ENCODE assay signal across 13 cellular contexts in the genomic region with DNA sequence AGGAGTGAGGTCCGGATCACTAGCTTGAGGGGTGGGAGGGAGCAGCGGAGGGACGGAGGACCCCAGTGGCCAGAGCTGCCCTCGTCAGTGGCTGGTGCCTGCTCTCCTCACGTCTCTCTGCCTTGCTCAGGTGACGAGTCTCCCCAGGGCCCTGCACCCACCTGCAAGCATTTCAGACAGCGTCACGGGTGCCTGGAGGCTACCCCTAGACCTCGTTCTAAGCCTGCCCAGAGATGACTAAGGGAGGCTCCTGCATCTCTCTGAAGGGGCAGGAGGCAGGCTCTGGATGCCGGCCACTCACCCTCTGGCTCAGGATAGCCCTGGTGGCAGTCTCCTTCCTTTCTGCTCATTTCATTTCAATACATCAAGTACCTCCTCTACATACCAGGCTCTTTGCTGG.
"Had no signal": no experiment of that assay in that cellular context is flagged by ENCODE, and none has a peak within 500 bp of the region (broad histone marks: within the 10 kb centered on the region; RNA-seq: fewer than 3 reads in every experiment).

No MANE protein-coding gene starts in this region.

- ATAC-seq: T-cell had no signal

- H3K4me3 ChIP-seq: neural progenitor cell, skin epidermis, upper lobe of left lung had no signal

- H3K9me3 Mint-ChIP-seq: activated CD4-positive, alpha-beta memory T cell treated with anti-CD3 and anti-CD28 coated beads for 36 hours; activated naive CD8-positive, alpha-beta T cell treated with anti-CD3 and anti-CD28 coated beads for 36 hours; mesothelial cell of epicardium; neural progenitor cell; T-cell had no signal

- H3K27me3 ChIP-seq: neural progenitor cell, upper lobe of left lung had no signal

- H3K27ac Mint-ChIP-seq: activated CD4-positive, alpha-beta memory T cell treated with anti-CD3 and anti-CD28 coated beads for 36 hours; activated naive CD8-positive, alpha-beta T cell treated with anti-CD3 and anti-CD28 coated beads for 36 hours; mesothelial cell of epicardium; T-cell had no signal

- H3K4me1 Mint-ChIP-seq: activated naive CD8-positive, alpha-beta T cell treated with anti-CD3 and anti-CD28 coated beads for 36 hours; T-cell had no signal

- H3K36me3 ChIP-seq: neural progenitor cell, upper lobe of left lung had no signal

- H3K9me3 ChIP-seq: upper lobe of left lung had no signal

- H3K4me3 Mint-ChIP-seq: activated CD4-positive, alpha-beta memory T cell treated with anti-CD3 and anti-CD28 coated beads for 36 hours; activated naive CD8-positive, alpha-beta T cell treated with anti-CD3 and anti-CD28 coated beads for 36 hours; mesothelial cell of epicardium; neural progenitor cell; T-cell had no signal

- H3K4me1 ChIP-seq: parathyroid adenoma had no signal

- DNase-seq: activated CD4-positive, alpha-beta memory T cell treated with anti-CD3 and anti-CD28 coated beads for 36 hours; activated CD4-positive, alpha-beta T cell treated with anti-CD3 and anti-CD28 coated beads for 1 hour; activated gamma-delta T cell; activated naive CD8-positive, alpha-beta T cell treated with anti-CD3 and anti-CD28 coated beads for 36 hours; activated T-cell treated with anti-CD3 and anti-CD28 coated beads, Interleukin-2, amount 50 U/mL, for 48 hours; effector CD4-positive, alpha-beta T cell; T-cell; T1000 had no signal

- H3K27ac ChIP-seq: neural progenitor cell, parathyroid adenoma, skin epidermis, upper lobe of left lung had no signal
